Comparison of ENCODE assay signal across 15 cellular contexts in genomic region chr4:48110452-48110978, GRCh38. TPM values are rescaled to one million over a fixed set of nuclear protein-coding genes. Genes with fewer than 3 reads are reported as not detected.
"Had no signal": no experiment of that assay in that cellular context is flagged by ENCODE, and none has a peak within 500 bp of the region (broad histone marks: within the 10 kb centered on the region; RNA-seq: fewer than 3 reads in every experiment).

No MANE protein-coding gene starts in this region.

- H3K36me3 Mint-ChIP-seq: stimulated activated naive B cell treated with anti-CD40 and anti-IgM and Interleukin-4, amounts not matched to agents 10 μg/mL and 1 μg/mL and 100 μg/mL, for 72 hours had no signal

- H3K27me3 Mint-ChIP-seq: activated B cell treated with CpG ODN at 0.5 μM for 24 hours; activated CD4-positive, alpha-beta T cell treated with anti-CD3 and anti-CD28 coated beads, Interleukin-2, amount 10 ng/mL, durations not matched to agents 24 days and 14 days; naive thymus-derived CD4-positive, alpha-beta T cell; stimulated activated naive B cell treated with anti-CD40 and anti-IgM and Interleukin-4, amounts not matched to agents 10 μg/mL and 1 μg/mL and 100 μg/mL, for 72 hours had no signal

- H3K4me3 Mint-ChIP-seq: activated B cell treated with CpG ODN at 0.5 μM for 24 hours; activated CD4-positive, alpha-beta T cell treated with anti-CD3 and anti-CD28 coated beads, Interleukin-2, amount 10 ng/mL, durations not matched to agents 24 days and 14 days; activated T-helper 1 cell treated with anti-CD3 and anti-CD28 coated beads, Interleukin-12 subunit alpha, Interleukin-12 subunit beta, Interleukin-2, Interleukin-4 antibody, amounts not matched to agents 30 ng/mL and 10 ng/mL and 1 ng/mL, durations not matched to agents 14 hours and 24 hours and 36 hours; stimulated activated naive B cell treated with anti-CD40 and anti-IgM and Interleukin-4, amounts not matched to agents 10 μg/mL and 1 μg/mL and 100 μg/mL, for 72 hours had no signal

- DNase-seq: activated B cell treated with CpG ODN at 0.5 μM for 24 hours; activated CD8-positive, alpha-beta memory T cell treated with anti-CD3 and anti-CD28 coated beads, Interleukin-2, amount 50 U/mL, for 48 hours; hippocampal formation; kidney; left lung; mammary epithelial cell; naive thymus-derived CD4-positive, alpha-beta T cell; stimulated activated CD4-positive, alpha-beta T cell treated with anti-CD3 and anti-CD28 coated beads, Interleukin-15, amount 100 ng/mL, for 24 hours; stimulated activated CD4-positive, alpha-beta T cell treated with anti-CD3 and anti-CD28 coated beads, Interleukin-4, amount 100 ng/mL, for 1 hour; stimulated activated naive B cell treated with anti-CD40 and anti-IgM and Interleukin-4, amounts not matched to agents 10 μg/mL and 1 μg/mL and 100 μg/mL, for 72 hours; tibial artery had no signal

- H3K4me3 ChIP-seq: left lung, right atrium auricular region, skin epidermis, tibial artery had no signal

- H3K9me3 Mint-ChIP-seq: activated B cell treated with CpG ODN at 0.5 μM for 24 hours; activated CD4-positive, alpha-beta T cell treated with anti-CD3 and anti-CD28 coated beads, Interleukin-2, amount 10 ng/mL, durations not matched to agents 24 days and 14 days; activated T-helper 1 cell treated with anti-CD3 and anti-CD28 coated beads, Interleukin-12 subunit alpha, Interleukin-12 subunit beta, Interleukin-2, Interleukin-4 antibody, amounts not matched to agents 30 ng/mL and 10 ng/mL and 1 ng/mL, durations not matched to agents 14 hours and 24 hours and 36 hours; naive thymus-derived CD4-positive, alpha-beta T cell; stimulated activated naive B cell treated with anti-CD40 and anti-IgM and Interleukin-4, amounts not matched to agents 10 μg/mL and 1 μg/mL and 100 μg/mL, for 72 hours had no signal

- H3K27ac Mint-ChIP-seq: activated B cell treated with CpG ODN at 0.5 μM for 24 hours; activated CD4-positive, alpha-beta T cell treated with anti-CD3 and anti-CD28 coated beads, Interleukin-2, amount 10 ng/mL, durations not matched to agents 24 days and 14 days; activated T-helper 1 cell treated with anti-CD3 and anti-CD28 coated beads, Interleukin-12 subunit alpha, Interleukin-12 subunit beta, Interleukin-2, Interleukin-4 antibody, amounts not matched to agents 30 ng/mL and 10 ng/mL and 1 ng/mL, durations not matched to agents 14 hours and 24 hours and 36 hours; stimulated activated naive B cell treated with anti-CD40 and anti-IgM and Interleukin-4, amounts not matched to agents 10 μg/mL and 1 μg/mL and 100 μg/mL, for 72 hours had no signal

- H3K9me3 ChIP-seq: left lung, right atrium auricular region, tibial artery had no signal

- H3K4me1 Mint-ChIP-seq: activated B cell treated with CpG ODN at 0.5 μM for 24 hours; stimulated activated naive B cell treated with anti-CD40 and anti-IgM and Interleukin-4, amounts not matched to agents 10 μg/mL and 1 μg/mL and 100 μg/mL, for 72 hours had no signal

RNA-seq across cellular contexts. Expression of gene TXK, which starts 23.5 kb away (rescaled TPM):
- polyA plus RNA-seq: mammary epithelial cell had no signal
